Comparison of ENCODE assay signal across 11 cellular contexts in genomic region chr7:55977831-55978230, GRCh38. TPM values are rescaled to one million over a fixed set of nuclear protein-coding genes. Genes with fewer than 3 reads are reported as not detected.
DNase-seq lines count a peak whose midpoint lies in the region; ATAC-seq and TF ChIP-seq lines count a peak whose summit lies in the region.
"Had no signal": no experiment of that assay in that cellular context is flagged by ENCODE, and none has a peak within 500 bp of the region (broad histone marks: within the 10 kb centered on the region; RNA-seq: fewer than 3 reads in every experiment).

No MANE protein-coding gene starts in this region.

- H4K20me1 ChIP-seq in hepatocyte (ENCODE audit: insufficient read depth, poor library complexity, severe bottlenecking): peaks cover 15% of the 10 kb centered on the region

- H2AFZ ChIP-seq in hepatocyte: no peak overlapping the region
- H2AFZ ChIP-seq: parathyroid adenoma had no signal

- no peak for ATAC-seq in HG02588 (IDR thresholded peaks at IDR 0.05; ENCODE audit: unreplicated experiment)

- peaks cover 54% of the 10 kb centered on the region for H3K79me2 ChIP-seq in hepatocyte

- H3K4me1 ChIP-seq in hepatocyte (ENCODE audit: insufficient read depth): no peaks in the 10 kb centered on the region

- no peak overlapping the region for H3K4me2 ChIP-seq in hepatocyte

- H3K27ac ChIP-seq in VCaP (peak overlapping the region; percentile 84), hepatocyte (no peak overlapping the region)
- H3K27ac ChIP-seq: parathyroid adenoma had no signal

- WGBS in hepatocyte (ENCODE audit: low lambda C conversion rate, missing lambda C conversion rate): 83% methylated on average over 4 of the region's 4 CpGs

- H3K4me3 ChIP-seq in AG10803 (ENCODE audit: low read length): no peak overlapping the region
- H3K4me3 ChIP-seq in hepatocyte: no peak overlapping the region

- DNase-seq in AG10803 (ENCODE audit: low read depth) (peak; percentile 87), M059J (ENCODE audit: low read depth) (peak; percentile 69), lung microvascular endothelial cell (ENCODE audit: low read depth in 2 of 2) (peak; percentile 78 to 84), ecto neural progenitor cell (ENCODE audit: low spot score) (no peak), NCI-H526 (lab: John Stamatoyannopoulos, UW) (no peak), hepatocyte (ENCODE audit: low spot score) (no peak)
- DNase-seq: CD4-positive, alpha-beta T cell; NCI-H2171 treated with DMSO at 0.1 percent for 48 hours had no signal

- no peaks in the 10 kb centered on the region for H3K36me3 ChIP-seq in hepatocyte (replicated peaks; ENCODE audit: insufficient read depth, low read depth)

- TF ChIP-seq CTCF in AG10803 (conservative IDR thresholded peaks at IDR 0.05; ENCODE audit: low read length) (no peak), VCaP (conservative IDR thresholded peaks at IDR 0.05) (no peak), hepatocyte (IDR thresholded peaks at IDR 0.05; ENCODE audit: poor library complexity) (no peak)

- H3K27me3 ChIP-seq in hepatocyte: no peaks in the 10 kb centered on the region

- no peaks in the 10 kb centered on the region for H3K9me2 ChIP-seq in hepatocyte (replicated peaks; ENCODE audit: insufficient read depth)

- H3K9me3 ChIP-seq in hepatocyte (ENCODE audit: low read depth): no peaks in the 10 kb centered on the region

RNA-seq across cellular contexts. Expression of gene NIPSNAP2, which starts 13.4 kb away (rescaled TPM):
- total RNA-seq in M059J (2014; rRNA removed; shearing (Covaris generic)): 56.7 and 65.8 TPM in 2 replicates
- 33.5 and 33.6 TPM in 2 replicates for total RNA-seq in lung microvascular endothelial cell
- 46.0 and 47.6 TPM in 2 replicates for total RNA-seq in hepatocyte
- 46.2 and 51.6 TPM in 2 replicates for polyA plus RNA-seq in hepatocyte

RNA-seq across cellular contexts. Expression of gene MRPS17, which starts 26.2 kb away (rescaled TPM):
- total RNA-seq in M059J (2014; rRNA removed; shearing (Covaris generic)): 15.9 and 20.3 TPM in 2 replicates
- total RNA-seq in lung microvascular endothelial cell (17.9 and 23.2 TPM in 2 replicates), hepatocyte (13.7 and 18.6 TPM in 2 replicates)
- polyA plus RNA-seq in hepatocyte: 26.1 and 30.3 TPM in 2 replicates

Comparison
In these comparisons a context has a peak if more than half of its experiments do, and no peak if none do; other contexts are left out.
1. DNase-seq: peak in AG10803 (single experiment), M059J (single experiment) and lung microvascular endothelial cell (2 of 2); none in ecto neural progenitor cell (single experiment), NCI-H526 (0 of 2) and hepatocyte (single experiment).